ENCODE assay signal across 8 cellular contexts in the genomic region with DNA sequence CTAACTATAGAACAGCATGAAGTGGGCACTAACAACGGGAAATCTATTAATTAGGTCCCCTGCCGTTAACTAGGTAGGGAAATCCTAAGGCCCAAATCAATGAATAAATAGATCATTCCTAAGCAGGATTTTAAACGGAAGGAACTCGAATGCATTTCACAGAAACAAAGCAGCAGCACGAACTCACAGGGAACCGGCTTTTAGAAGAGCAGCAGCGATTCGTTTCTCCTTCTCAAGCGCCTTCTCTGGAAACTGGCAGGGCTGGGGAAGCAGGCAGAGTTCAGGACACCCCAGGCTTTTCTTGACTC. TPM values are rescaled to one million over a fixed set of nuclear protein-coding genes. Genes with fewer than 3 reads are reported as not detected.
A peak's percentile ranks its signal among the peaks of the same experiment; 100 is the strongest.
DNase-seq lines count a peak whose midpoint lies in the region; ATAC-seq and TF ChIP-seq lines count a peak whose summit lies in the region.

No MANE protein-coding gene starts in this region.

- no peak for TF ChIP-seq POLR2A in IMR-90 (IDR thresholded peaks at IDR 0.05; ENCODE audit: low read depth, low read length)

- peak overlapping the region; percentile 75 for H3K9ac ChIP-seq in IMR-90 (ENCODE audit: low read depth, low read length)

- peak overlapping the region; percentile 95 for H3K4me3 Mint-ChIP-seq in activated B cell treated with CpG ODN at 0.5 μM for 24 hours

- no peak overlapping the region for H2BK20ac ChIP-seq in IMR-90 (ENCODE audit: low read depth, low read length)

- peaks cover 2% of the 10 kb centered on the region for H3K9me3 Mint-ChIP-seq in activated B cell treated with CpG ODN at 0.5 μM for 24 hours

- no peak overlapping the region for H2BK15ac ChIP-seq in IMR-90 (ENCODE audit: low read depth, low read length)

- ATAC-seq in IMR-90 (ENCODE audit: low read depth) (peak; percentile 0; the same call in 1 of the 2 replicates), activated B cell treated with CpG ODN at 0.5 μM for 24 hours (ENCODE audit: low read depth) (no peak), psoas muscle (no peak)

- peak overlapping the region; percentile 52; the same call in 1 of the 2 replicates for H4K91ac ChIP-seq in IMR-90 (ENCODE audit: insufficient read depth, low read depth, low read length)

- H3K56ac ChIP-seq in IMR-90 (ENCODE audit: extremely low read depth, insufficient read depth, low read length): peak overlapping the region; percentile 85; the same call in 1 of the 2 replicates

- TF ChIP-seq CTCF in IMR-90 (conservative IDR thresholded peaks at IDR 0.05; ENCODE audit: low read depth, low read length): no peak
- TF ChIP-seq CTCF in activated B cell treated with CpG ODN at 0.5 μM for 24 hours (IDR thresholded peaks at IDR 0.05): no peak
- TF ChIP-seq CTCF in psoas muscle (IDR thresholded peaks at IDR 0.05): no peak

- peak overlapping the region; percentile 90 for H3K14ac ChIP-seq in IMR-90 (replicated peaks; ENCODE audit: low read depth, low read length)

- peak overlapping the region; percentile 68 for H3K4me2 ChIP-seq in IMR-90 (ENCODE audit: low read depth, low read length)

- DNase-seq in EH (ENCODE audit: low read depth): peak; percentile 37
- peak; percentile 26 for DNase-seq in IMR-90
- no peak for DNase-seq in activated B cell treated with CpG ODN at 0.5 μM for 24 hours
- DNase-seq in foreskin melanocyte: peak; percentile 29
- no peak for DNase-seq in psoas muscle
- DNase-seq in NCI-H1048 (lab: John Stamatoyannopoulos, UW): no peak
- no peak for DNase-seq in MV-4-11 (lab: John Stamatoyannopoulos, UW)
- no peak for DNase-seq in activated gamma-delta T cell (lab: John Stamatoyannopoulos, UW)

- no peaks in the 10 kb centered on the region for H3K9me1 ChIP-seq in IMR-90 (ENCODE audit: insufficient read depth, low read length)

- H4K5ac ChIP-seq in IMR-90 (ENCODE audit: low read depth, low read length): peak overlapping the region; percentile 20; the same call in 1 of the 2 replicates

- TF ChIP-seq RAD21 in IMR-90 (IDR thresholded peaks at IDR 0.05; ENCODE audit: low read length): no peak

- peaks cover 28% of the 10 kb centered on the region for H3K4me1 Mint-ChIP-seq in activated B cell treated with CpG ODN at 0.5 μM for 24 hours

- no peaks in the 10 kb centered on the region for H3K27me3 Mint-ChIP-seq in activated B cell treated with CpG ODN at 0.5 μM for 24 hours

- 0 out of 2 replicates have a peak overlapping the region, but pooled peaks have one; percentile 55 for H2BK120ac ChIP-seq in IMR-90 (ENCODE audit: low read depth, low read length)

- intact Hi-C loops in IMR-90 (cut with micrococcal nuclease) (loop anchor here (2.0 to 5.0 kb wide), 2 partner anchors 38 to 123 kb away; partner anchors contain the start of gene ZNF573), activated B cell treated with CpG ODN at 0.5 μM for 24 hours (cut with micrococcal nuclease) (loop anchor here (2.0 to 10.0 kb wide), 3 partner anchors 64 to 1540 kb away; partner anchors contain the start of genes OVOL3, POLR2I, TBCB and ZNF569), psoas muscle (cut with DNase I) (loop anchor here in 1 of 2 donors (10.0 kb wide), 1 partner anchor 60 kb away; the partner anchor contains the start of genes ZNF540 and ZNF571)

- peak overlapping the region; percentile 44 for H2BK5ac ChIP-seq in IMR-90 (ENCODE audit: low read depth, low read length, poor library complexity, severe bottlenecking)

- peak overlapping the region; percentile 92 for H3K23ac ChIP-seq in IMR-90 (ENCODE audit: low read depth, low read length)

- H3K27ac ChIP-seq in IMR-90 (ENCODE audit: insufficient read depth, low read length) (peak overlapping the region; percentile 62), psoas muscle (peak overlapping the region; percentile 90)

- 3% methylated on average over 7 of the region's 9 CpGs; no CpG with 5 or more reads in 1 of the 2 experiments for WGBS in IMR-90 (ENCODE audit: extremely low coverage in 2 of 2, insufficient read length in 1 of 2), 2 experiments
- WGBS in psoas muscle, 3 donors: 0 to 1% (median 0%) methylated on average over 9 of the region's 9 CpGs

- POLR2A ChIA-PET in IMR-90 (lab: Charles Lee; ENCODE audit: unreplicated experiment): no interaction called here
- POLR2A ChIA-PET in activated B cell treated with CpG ODN at 0.5 μM for 24 hours (lab: Charles Lee): interaction anchor here (1.0 to 1.6 kb wide), 5 partner anchors 36 to 337 kb away, joined by 3 to 11 read pairs (median 6); partner anchors contain the start of genes ZNF540, ZNF570, ZNF571 and ZNF793

- H3K79me1 ChIP-seq in IMR-90 (ENCODE audit: low read depth in 1 of 2, low read length in 2 of 2): peaks cover 0 to 20% of the 10 kb centered on the region in 2 experiments; a peak in 2 of 4 replicates

- peak overlapping the region; percentile 87 for H3K4ac ChIP-seq in IMR-90 (ENCODE audit: low read depth, low read length)

- peak overlapping the region; percentile 96 for H2AK9ac ChIP-seq in IMR-90 (replicated peaks; ENCODE audit: low read depth, low read length, poor library complexity)

- no TSS peak for BruUV-seq in IMR-90 (replicated peaks; lab: Mats Ljungman, UMichigan)

- dilution Hi-C loops in IMR-90 (cut with HindIII; ENCODE audit: low sequenced_read_pairs, unreplicated experiment): no loop called here

- H3K36me3 Mint-ChIP-seq in activated B cell treated with CpG ODN at 0.5 μM for 24 hours (ENCODE audit: low read depth): peaks cover 19% of the 10 kb centered on the region

- CTCF ChIA-PET in IMR-90 (lab: Yijun Ruan, JAX): no interaction called here
- CTCF ChIA-PET in activated B cell treated with CpG ODN at 0.5 μM for 24 hours (lab: Charles Lee): no interaction called here

- in situ Hi-C loops in IMR-90 (cut with MboI; ENCODE audit: low sequenced_read_pairs): no loop called here

- H3K4me1 ChIP-seq in IMR-90 (ENCODE audit: control insufficient read depth, insufficient read depth, low read length): no peaks in the 10 kb centered on the region
- peaks cover 15% of the 10 kb centered on the region for H3K4me1 ChIP-seq in psoas muscle

- peak overlapping the region; percentile 84 to 88; a peak in 3 of 4 replicates for H4K8ac ChIP-seq in IMR-90 (ENCODE audit: low read depth in 2 of 2, low read length in 2 of 2)

- H2AK5ac ChIP-seq in IMR-90 (ENCODE audit: low read depth, low read length): no peak overlapping the region

- H3K27ac Mint-ChIP-seq in activated B cell treated with CpG ODN at 0.5 μM for 24 hours: peak overlapping the region; percentile 95

- peaks cover 4% of the 10 kb centered on the region; the same call in 1 of the 2 replicates for H3K9me3 ChIP-seq in IMR-90 (ENCODE audit: control insufficient read depth, insufficient read depth, low read length)
- H3K9me3 ChIP-seq in psoas muscle: no peaks in the 10 kb centered on the region

- H3K36me3 ChIP-seq in IMR-90 (ENCODE audit: control insufficient read depth, insufficient read depth, low read length) (peaks cover 4% of the 10 kb centered on the region; the same call in 1 of the 2 replicates), psoas muscle (ENCODE audit: insufficient read depth in 1 of 2, low read depth in 1 of 2) (peaks cover 0 to 4% of the 10 kb centered on the region in 2 donors)

- H3K18ac ChIP-seq in IMR-90 (ENCODE audit: low read depth, low read length): no peak overlapping the region

- no peaks in the 10 kb centered on the region for H4K20me1 ChIP-seq in IMR-90 (ENCODE audit: insufficient read depth, low read length)

- H3K4me3 ChIP-seq in IMR-90 (ENCODE audit: insufficient read depth, low read depth, low read length) (peak overlapping the region; percentile 89), psoas muscle (peak overlapping the region; percentile 75)

- peak overlapping the region; percentile 98 for H2AFZ ChIP-seq in IMR-90 (replicated peaks; ENCODE audit: low read length, poor library complexity)

- H3K27me3 ChIP-seq in IMR-90 (ENCODE audit: control insufficient read depth, insufficient read depth, low read length) (no peaks in the 10 kb centered on the region), psoas muscle (ENCODE audit: insufficient read depth in 3 of 3, low read length in 2 of 3) (no peaks in the 10 kb centered on the region)

TF ChIP-seq in IMR-90, 13 proteins besides CTCF, POLR2A, EP300 and RAD21 (continues in another document):
- TF ChIP-seq, protein P1, sequence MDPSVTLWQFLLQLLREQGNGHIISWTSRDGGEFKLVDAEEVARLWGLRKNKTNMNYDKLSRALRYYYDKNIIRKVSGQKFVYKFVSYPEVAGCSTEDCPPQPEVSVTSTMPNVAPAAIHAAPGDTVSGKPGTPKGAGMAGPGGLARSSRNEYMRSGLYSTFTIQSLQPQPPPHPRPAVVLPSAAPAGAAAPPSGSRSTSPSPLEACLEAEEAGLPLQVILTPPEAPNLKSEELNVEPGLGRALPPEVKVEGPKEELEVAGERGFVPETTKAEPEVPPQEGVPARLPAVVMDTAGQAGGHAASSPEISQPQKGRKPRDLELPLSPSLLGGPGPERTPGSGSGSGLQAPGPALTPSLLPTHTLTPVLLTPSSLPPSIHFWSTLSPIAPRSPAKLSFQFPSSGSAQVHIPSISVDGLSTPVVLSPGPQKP (IDR thresholded peaks at IDR 0.05; ENCODE audit: borderline replicate concordance, low read depth, low read length): no peak
- TF ChIP-seq FOS (IDR thresholded peaks at IDR 0.05; ENCODE audit: low read depth, low read length): no peak

RNA-seq across cellular contexts. Expression of gene ZFP30, which starts 0.8 kb away (rescaled TPM):
- 10.2 and 13.9 TPM in 2 replicates for total RNA-seq in IMR-90 (2012; rRNA removed)
- 1.7 and 2.0 TPM in 2 replicates for polyA plus RNA-seq in IMR-90 (2012; rRNA removed)
- 0.23 and 0.42 TPM in 2 replicates for polyA plus RNA-seq in IMR-90 (2012; cell fraction: cytosol; rRNA removed)
- 4.1 and 9.5 TPM in 2 replicates for polyA plus RNA-seq in IMR-90 (2012; cell fraction: nucleus; rRNA removed; ENCODE audit: low replicate concordance)
- 13.7 and 16.4 TPM in 2 replicates for total RNA-seq in activated B cell treated with CpG ODN at 0.5 μM for 24 hours
- total RNA-seq in psoas muscle: 1 to 10 TPM; 3.2 to 6.8 (median 5.1) TPM
- 1 to 10 TPM; 1.0 to 5.6 (median 1.6) TPM for polyA plus RNA-seq in psoas muscle

RNA-seq across cellular contexts. Expression of gene ZNF540, which starts 59.8 kb away (rescaled TPM):
- total RNA-seq in IMR-90 (2012; rRNA removed) (0.28 and 0.54 TPM in 2 replicates), activated B cell treated with CpG ODN at 0.5 μM for 24 hours (1.9 and 2.9 TPM in 2 replicates), psoas muscle (1 to 10 TPM in 3 of 4 donors, under 1 TPM in 1; 0.27 to 4.9 (median 1.4) TPM)
- polyA plus RNA-seq in IMR-90 (2012; rRNA removed) (0.03 and 0.34 TPM in 2 replicates), psoas muscle (1 to 10 TPM in 1 of 3 donors, under 1 TPM in 2; 0.65 to 3.6 (median 0.83) TPM)
- not detected in 2 replicates for polyA plus RNA-seq in IMR-90 (2012; cell fraction: cytosol; rRNA removed)
- polyA plus RNA-seq in IMR-90 (2012; cell fraction: nucleus; rRNA removed; ENCODE audit: low replicate concordance): 0.04 and 0.49 TPM in 2 replicates

RNA-seq across cellular contexts. Expression of gene ZNF571, which starts 59.9 kb away (rescaled TPM):
- total RNA-seq in IMR-90 (2012; rRNA removed): 2.2 and 2.5 TPM in 2 replicates
- 0.60 and 0.82 TPM in 2 replicates for polyA plus RNA-seq in IMR-90 (2012; rRNA removed)
- polyA plus RNA-seq in IMR-90 (2012; cell fraction: cytosol; rRNA removed): 0.08 and 0.26 TPM in 2 replicates
- 0.32 and 2.3 TPM in 2 replicates for polyA plus RNA-seq in IMR-90 (2012; cell fraction: nucleus; rRNA removed; ENCODE audit: low replicate concordance)
- 5.0 and 5.2 TPM in 2 replicates for total RNA-seq in activated B cell treated with CpG ODN at 0.5 μM for 24 hours
- 1 to 10 TPM; 1.3 to 2.4 (median 1.8) TPM for total RNA-seq in psoas muscle
- polyA plus RNA-seq in psoas muscle: 1 to 10 TPM in 2 of 3 donors, under 1 TPM in 1; 0.96 to 3.7 (median 1.2) TPM

Comparison
In these comparisons a context has a peak if more than half of its experiments do, and no peak if none do; other contexts are left out.
1. DNase-seq: peak in EH (single experiment), IMR-90 (single experiment) and foreskin melanocyte (single experiment); none in activated B cell treated with CpG ODN at 0.5 μM for 24 hours (single experiment), psoas muscle (0 of 2), NCI-H1048 (single experiment), MV-4-11 (single experiment) and activated gamma-delta T cell (single experiment).